Comparison of ENCODE assay signal across 30 cellular contexts in genomic region chr18:7839548-7839947, GRCh38.
"Had no signal": no experiment of that assay in that cellular context is flagged by ENCODE, and none has a peak within 500 bp of the region (broad histone marks: within the 10 kb centered on the region; RNA-seq: fewer than 3 reads in every experiment).

No MANE protein-coding gene starts in this region.

- DNase-seq: dermis blood vessel endothelial cell; effector memory CD4-positive, alpha-beta T cell; erythroblast; esophagus squamous epithelium; foreskin melanocyte; left colon; mucosa of descending colon; naive B cell; sigmoid colon; stimulated activated CD4-positive, alpha-beta T cell treated with anti-CD3 and anti-CD28 coated beads, Interleukin-2, amount 100 ng/mL, for 24 hours; stimulated activated CD4-positive, alpha-beta T cell treated with anti-CD3 and anti-CD28 coated beads, Interleukin-4, amount 100 ng/mL, for 24 hours; stimulated activated naive CD4-positive, alpha-beta T cell treated with Interleukin-2 at 50 U/mL for 16 hours; substantia nigra; testis; transverse colon had no signal

- H3K27ac ChIP-seq: coronary artery, esophagus squamous epithelium, hepatocyte, neutrophil, parathyroid adenoma, prostate gland, sigmoid colon, testis, transverse colon had no signal

- H3K4me3 Mint-ChIP-seq: memory B cell; mesothelial cell of epicardium; naive B cell; natural killer cell treated with Interleukin-12 subunit alpha and Interleukin-12 subunit beta and Interleukin-15 and Interleukin-18, amount 100 ng/mL, for 72 hours; neural crest cell; stimulated activated effector memory CD8-positive, alpha-beta T cell treated with anti-CD3 and anti-CD28 coated beads, Interleukin-12 subunit alpha, Interleukin-12 subunit beta, amount 100 ng/mL, for 72 hours had no signal

- H3K4me1 Mint-ChIP-seq: memory B cell, mesothelial cell of epicardium, naive B cell had no signal

- H3K9me3 ChIP-seq: neutrophil, prostate gland, testis, transverse colon had no signal

- H3K27me3 Mint-ChIP-seq: memory B cell; naive B cell; natural killer cell treated with Interleukin-12 subunit alpha and Interleukin-12 subunit beta and Interleukin-15 and Interleukin-18, amount 100 ng/mL, for 72 hours had no signal

- H3K4me1 ChIP-seq: prostate gland, testis had no signal

- H2AFZ ChIP-seq: hepatocyte, parathyroid adenoma had no signal

- H3K4me3 ChIP-seq: cardiac muscle cell, coronary artery, esophagus squamous epithelium, hepatocyte, lung, mucosa of descending colon, prostate gland, sigmoid colon, testis, transverse colon had no signal

- FAIRE-seq: endothelial cell of umbilical vein, islet of Langerhans had no signal

- H3K36me3 Mint-ChIP-seq: memory B cell; stimulated activated effector memory CD8-positive, alpha-beta T cell treated with anti-CD3 and anti-CD28 coated beads, Interleukin-12 subunit alpha, Interleukin-12 subunit beta, amount 100 ng/mL, for 72 hours had no signal

- H3K27ac Mint-ChIP-seq: memory B cell; mesothelial cell of epicardium; naive B cell; natural killer cell treated with Interleukin-12 subunit alpha and Interleukin-12 subunit beta and Interleukin-15 and Interleukin-18, amount 100 ng/mL, for 72 hours; stimulated activated effector memory CD8-positive, alpha-beta T cell treated with anti-CD3 and anti-CD28 coated beads, Interleukin-12 subunit alpha, Interleukin-12 subunit beta, amount 100 ng/mL, for 72 hours had no signal

- H3K9ac ChIP-seq: parathyroid adenoma had no signal

- H3K4me2 ChIP-seq: hepatocyte had no signal

- H3K27me3 ChIP-seq: cardiac muscle cell, esophagus squamous epithelium, hepatocyte, neutrophil, sigmoid colon, testis, transverse colon had no signal

- ATAC-seq: left colon; mucosa of descending colon; natural killer cell treated with Interleukin-12 subunit alpha and Interleukin-12 subunit beta and Interleukin-15 and Interleukin-18, amount 100 ng/mL, for 72 hours; right cardiac atrium; stimulated activated effector memory CD8-positive, alpha-beta T cell treated with anti-CD3 and anti-CD28 coated beads, Interleukin-12 subunit alpha, Interleukin-12 subunit beta, amount 100 ng/mL, for 72 hours had no signal

- H3K36me3 ChIP-seq: cardiac muscle cell, esophagus squamous epithelium, neutrophil, prostate gland, sigmoid colon, transverse colon had no signal
